ENCODE assay signal across 33 cellular contexts in genomic region chrX:44495091-44495490, GRCh38.
"Had no signal": no experiment of that assay in that cellular context is flagged by ENCODE, and none has a peak within 500 bp of the region (broad histone marks: within the 10 kb centered on the region; RNA-seq: fewer than 3 reads in every experiment).

No MANE protein-coding gene starts in this region.

- H3K36me3 ChIP-seq: MG63 had no signal

- DNase-seq: Karpas-422, MG63, MM.1S, NCI-H1048, NCI-H1092, NCI-H1092 treated with DMSO at 0.1 percent for 48 hours, NCI-H1105, NCI-H1105 treated with DMSO at 0.1 percent for 48 hours, NCI-H1417, NCI-H1417 treated with DMSO at 0.1 percent for 48 hours, NCI-H1436, NCI-H1436 treated with DMSO at 0.1 percent for 48 hours, NCI-H146, NCI-H1694, NCI-H1694 treated with DMSO at 0.1 percent for 48 hours, NCI-H187, NCI-H187 treated with DMSO at 0.1 percent for 48 hours, NCI-H1930, NCI-H2029, NCI-H2029 treated with DMSO at 0.1 percent for 48 hours, NCI-H2081, NCI-H2081 treated with DMSO at 0.1 percent for 48 hours, NCI-H2107, NCI-H2171, NCI-H2171 treated with DMSO at 0.1 percent for 48 hours, NCI-H2227 treated with DMSO at 0.1 percent for 48 hours, NCI-H226, NCI-H345, NCI-H446, NCI-H446 treated with DMSO at 0.1 percent for 48 hours, NCI-H510A, NCI-H510A treated with DMSO at 0.1 percent for 48 hours, NCI-H524 had no signal

- H3K9me3 ChIP-seq: MG63 had no signal

- H3K4me3 ChIP-seq: MG63 had no signal

- H3K27me3 ChIP-seq: MG63 had no signal
